Comparison of ENCODE assay signal across 2 cellular contexts in the genomic region with DNA sequence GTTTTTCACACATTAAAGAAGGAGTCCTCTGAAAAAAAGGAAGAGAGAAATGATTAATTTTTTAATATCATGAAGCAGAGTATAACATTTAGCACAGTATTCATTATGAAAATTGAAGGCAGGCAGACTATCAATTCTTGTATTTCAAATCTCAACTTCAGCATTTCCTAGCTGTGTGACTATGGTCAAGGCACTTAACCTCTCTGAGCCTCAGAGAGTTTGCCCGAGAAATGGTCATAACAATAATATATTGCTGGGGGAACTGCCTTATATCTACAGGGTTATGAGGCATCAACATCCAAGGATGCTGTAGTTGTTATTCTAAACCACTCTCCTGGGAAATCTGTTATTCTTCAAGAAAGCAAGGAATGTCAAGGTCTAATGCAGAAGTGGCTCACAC.
TF ChIP-seq lines count a peak whose summit lies in the region.

No MANE protein-coding gene starts in this region.

TF ChIP-seq in HepG2, 621 proteins besides CTCF, POLR2A, EP300 and RAD21:
- TF ChIP-seq, protein P1, sequence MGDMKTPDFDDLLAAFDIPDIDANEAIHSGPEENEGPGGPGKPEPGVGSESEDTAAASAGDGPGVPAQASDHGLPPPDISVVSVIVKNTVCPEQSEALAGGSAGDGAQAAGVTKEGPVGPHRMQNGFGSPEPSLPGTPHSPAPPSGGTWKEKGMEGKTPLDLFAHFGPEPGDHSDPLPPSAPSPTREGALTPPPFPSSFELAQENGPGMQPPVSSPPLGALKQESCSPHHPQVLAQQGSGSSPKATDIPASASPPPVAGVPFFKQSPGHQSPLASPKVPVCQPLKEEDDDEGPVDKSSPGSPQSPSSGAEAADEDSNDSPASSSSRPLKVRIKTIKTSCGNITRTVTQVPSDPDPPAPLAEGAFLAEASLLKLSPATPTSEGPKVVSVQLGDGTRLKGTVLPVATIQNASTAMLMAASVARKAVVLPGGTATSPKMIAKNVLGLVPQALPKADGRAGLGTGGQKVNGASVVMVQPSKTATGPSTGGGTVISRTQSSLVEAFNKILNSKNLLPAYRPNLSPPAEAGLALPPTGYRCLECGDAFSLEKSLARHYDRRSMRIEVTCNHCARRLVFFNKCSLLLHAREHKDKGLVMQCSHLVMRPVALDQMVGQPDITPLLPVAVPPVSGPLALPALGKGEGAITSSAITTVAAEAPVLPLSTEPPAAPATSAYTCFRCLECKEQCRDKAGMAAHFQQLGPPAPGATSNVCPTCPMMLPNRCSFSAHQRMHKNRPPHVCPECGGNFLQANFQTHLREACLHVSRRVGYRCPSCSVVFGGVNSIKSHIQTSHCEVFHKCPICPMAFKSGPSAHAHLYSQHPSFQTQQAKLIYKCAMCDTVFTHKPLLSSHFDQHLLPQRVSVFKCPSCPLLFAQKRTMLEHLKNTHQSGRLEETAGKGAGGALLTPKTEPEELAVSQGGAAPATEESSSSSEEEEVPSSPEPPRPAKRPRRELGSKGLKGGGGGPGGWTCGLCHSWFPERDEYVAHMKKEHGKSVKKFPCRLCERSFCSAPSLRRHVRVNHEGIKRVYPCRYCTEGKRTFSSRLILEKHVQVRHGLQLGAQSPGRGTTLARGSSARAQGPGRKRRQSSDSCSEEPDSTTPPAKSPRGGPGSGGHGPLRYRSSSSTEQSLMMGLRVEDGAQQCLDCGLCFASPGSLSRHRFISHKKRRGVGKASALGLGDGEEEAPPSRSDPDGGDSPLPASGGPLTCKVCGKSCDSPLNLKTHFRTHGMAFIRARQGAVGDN (CRISPR knock-in tag; IDR thresholded peaks at IDR 0.05), result no peak
- peak; percentile 19; the same call in 1 of the 2 replicates for TF ChIP-seq ZNF768 (CRISPR knock-in tag; IDR thresholded peaks at IDR 0.05)
- TF ChIP-seq, protein P2, sequence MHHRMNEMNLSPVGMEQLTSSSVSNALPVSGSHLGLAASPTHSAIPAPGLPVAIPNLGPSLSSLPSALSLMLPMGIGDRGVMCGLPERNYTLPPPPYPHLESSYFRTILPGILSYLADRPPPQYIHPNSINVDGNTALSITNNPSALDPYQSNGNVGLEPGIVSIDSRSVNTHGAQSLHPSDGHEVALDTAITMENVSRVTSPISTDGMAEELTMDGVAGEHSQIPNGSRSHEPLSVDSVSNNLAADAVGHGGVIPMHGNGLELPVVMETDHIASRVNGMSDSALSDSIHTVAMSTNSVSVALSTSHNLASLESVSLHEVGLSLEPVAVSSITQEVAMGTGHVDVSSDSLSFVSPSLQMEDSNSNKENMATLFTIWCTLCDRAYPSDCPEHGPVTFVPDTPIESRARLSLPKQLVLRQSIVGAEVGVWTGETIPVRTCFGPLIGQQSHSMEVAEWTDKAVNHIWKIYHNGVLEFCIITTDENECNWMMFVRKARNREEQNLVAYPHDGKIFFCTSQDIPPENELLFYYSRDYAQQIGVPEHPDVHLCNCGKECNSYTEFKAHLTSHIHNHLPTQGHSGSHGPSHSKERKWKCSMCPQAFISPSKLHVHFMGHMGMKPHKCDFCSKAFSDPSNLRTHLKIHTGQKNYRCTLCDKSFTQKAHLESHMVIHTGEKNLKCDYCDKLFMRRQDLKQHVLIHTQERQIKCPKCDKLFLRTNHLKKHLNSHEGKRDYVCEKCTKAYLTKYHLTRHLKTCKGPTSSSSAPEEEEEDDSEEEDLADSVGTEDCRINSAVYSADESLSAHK (CRISPR knock-in tag; IDR thresholded peaks at IDR 0.05; ENCODE audit: borderline replicate concordance), result no peak

TF ChIP-seq in K562, 482 proteins besides CTCF, POLR2A, EP300 and RAD21:
- peak; percentile 57; the same call in 1 of the 2 replicates for TF ChIP-seq BCOR (IDR thresholded peaks at IDR 0.05)
- peak; percentile 74 for TF ChIP-seq ZFP36 (IDR thresholded peaks at IDR 0.05; ENCODE audit: low read depth, low read length, partially characterized antibody)
- peak; percentile 98 for TF ChIP-seq RBM25 (IDR thresholded peaks at IDR 0.05; ENCODE audit: low read depth, low read length, severe bottlenecking)
- no peak for TF ChIP-seq SRSF1 (IDR thresholded peaks at IDR 0.05; ENCODE audit: low read depth, low read length)
